Comparison of ENCODE assay signal across 8 cellular contexts in genomic region chr5:131417240-131417869, GRCh38.
A peak's percentile ranks its signal among the peaks of the same experiment; 100 is the strongest.
DNase-seq lines count a peak whose midpoint lies in the region; ATAC-seq and TF ChIP-seq lines count a peak whose summit lies in the region.

No MANE protein-coding gene starts in this region.

- H3K27me3 ChIP-seq in AG04450 (ENCODE audit: control insufficient read depth, insufficient read depth, low read length) = no peaks in the 10 kb centered on the region

- H3K9me3 Mint-ChIP-seq in activated CD4-positive, alpha-beta T cell treated with anti-CD3 and anti-CD28 coated beads, Interleukin-2, amount 10 ng/mL, durations not matched to agents 7 days and 5 days = no peaks in the 10 kb centered on the region

- TF ChIP-seq CTCF in AG04450 (IDR thresholded peaks at IDR 0.05; ENCODE audit: low read depth, low read length) = peak; percentile 82
- TF ChIP-seq CTCF in lower leg skin (IDR thresholded peaks at IDR 0.05) = peak in 1 of 3 donors; percentile 26

- ATAC-seq in GM18858 (IDR thresholded peaks at IDR 0.05; ENCODE audit: unreplicated experiment) (peak; percentile 24), HG03280 (IDR thresholded peaks at IDR 0.05; ENCODE audit: unreplicated experiment) (peak; percentile 43)

- POLR2A ChIA-PET in AG04450 (lab: Yijun Ruan, JAX) = no interaction called here
- POLR2A ChIA-PET in activated CD4-positive, alpha-beta T cell treated with anti-CD3 and anti-CD28 coated beads, Interleukin-2, amount 10 ng/mL, durations not matched to agents 7 days and 5 days (lab: Charles Lee) = interaction anchor here (0.6 kb wide), 1 partner anchor 94 kb away, joined by 7 read pairs; no protein-coding TSS in a partner anchor

- no peak overlapping the region for H3K27ac ChIP-seq in AG04450 (ENCODE audit: low read depth, low read length)

- DNase-seq in AG04450 (ENCODE audit: low read depth, low spot score) = peak; percentile 41
- peak; percentile 11 for DNase-seq in NCI-H510A (lab: John Stamatoyannopoulos, UW)
- DNase-seq in activated CD4-positive, alpha-beta T cell treated with anti-CD3 and anti-CD28 coated beads, Interleukin-2, amount 10 ng/mL, durations not matched to agents 7 days and 5 days = peak; percentile 86
- peak; percentile 73 for DNase-seq in dedifferentiated amniotic fluid mesenchymal stem cell (ENCODE audit: extremely low spot score)
- peak; percentile 63 to 94 for DNase-seq in lower leg skin (ENCODE audit: low spot score in 2 of 2)
- DNase-seq in stimulated activated CD8-positive, alpha-beta memory T cell treated with anti-CD3 and anti-CD28 coated beads, Interleukin-12 subunit alpha, Interleukin-12 subunit beta, amount 100 ng/mL, for 1 hour (ENCODE audit: low read depth) = peak; percentile 84

- CTCF ChIA-PET in AG04450 (lab: Charles Lee) = interaction anchor here (1.0 to 1.7 kb wide), 2 partner anchors 252 to 547 kb away, joined by 4 read pairs; partner anchors contain the start of gene HINT1
- CTCF ChIA-PET in activated CD4-positive, alpha-beta T cell treated with anti-CD3 and anti-CD28 coated beads, Interleukin-2, amount 10 ng/mL, durations not matched to agents 7 days and 5 days (lab: Charles Lee) = no interaction called here

- TF ChIP-seq POLR2A in lower leg skin (IDR thresholded peaks at IDR 0.05) = no peak

- H3K9me3 ChIP-seq in AG04450 (ENCODE audit: control insufficient read depth, insufficient read depth, low read length) = no peaks in the 10 kb centered on the region

- peaks cover 35% of the 10 kb centered on the region for H3K36me3 Mint-ChIP-seq in activated CD4-positive, alpha-beta T cell treated with anti-CD3 and anti-CD28 coated beads, Interleukin-2, amount 10 ng/mL, durations not matched to agents 7 days and 5 days (ENCODE audit: low read depth)

- intact Hi-C loops in lower leg skin (cut with DNase I; ENCODE audit: low total_unique reads) = loop anchor here (10.0 kb wide), 1 partner anchor 253 kb away; the partner anchor contains the start of gene HINT1

- H3K4me3 ChIP-seq in AG04450 (ENCODE audit: low read depth, low read length) (no peak overlapping the region), lower leg skin (ENCODE audit: low read depth, poor library complexity, severe bottlenecking) (no peak overlapping the region)

- no peak overlapping the region for H3K4me3 Mint-ChIP-seq in activated CD4-positive, alpha-beta T cell treated with anti-CD3 and anti-CD28 coated beads, Interleukin-2, amount 10 ng/mL, durations not matched to agents 7 days and 5 days

- 16 to 19% methylated on average over 7 of the region's 7 CpGs for WGBS in lower leg skin, 2 donors

- H3K27ac Mint-ChIP-seq in activated CD4-positive, alpha-beta T cell treated with anti-CD3 and anti-CD28 coated beads, Interleukin-2, amount 10 ng/mL, durations not matched to agents 7 days and 5 days = peak overlapping the region; percentile 16

- H3K4me1 Mint-ChIP-seq in activated CD4-positive, alpha-beta T cell treated with anti-CD3 and anti-CD28 coated beads, Interleukin-2, amount 10 ng/mL, durations not matched to agents 7 days and 5 days = peaks cover 47% of the 10 kb centered on the region

- H3K27me3 Mint-ChIP-seq in activated CD4-positive, alpha-beta T cell treated with anti-CD3 and anti-CD28 coated beads, Interleukin-2, amount 10 ng/mL, durations not matched to agents 7 days and 5 days = no peaks in the 10 kb centered on the region

Comparison
In these comparisons a context has a peak if more than half of its experiments do, and no peak if none do; other contexts are left out.
1. DNase-seq: peak in every context shown above with its lines; median percentile 86 in activated CD4-positive, alpha-beta T cell treated with anti-CD3 and anti-CD28 coated beads, Interleukin-2, amount 10 ng/mL, durations not matched to agents 7 days and 5 days; 84 in stimulated activated CD8-positive, alpha-beta memory T cell treated with anti-CD3 and anti-CD28 coated beads, Interleukin-12 subunit alpha, Interleukin-12 subunit beta, amount 100 ng/mL, for 1 hour; 78 in lower leg skin; 73 in dedifferentiated amniotic fluid mesenchymal stem cell; 41 in AG04450; 11 in NCI-H510A.